33 cellular contexts compared by ENCODE assay signal in genomic region chr10:32232378-32232777, GRCh38.
DNase-seq lines count a peak whose midpoint lies in the region; ATAC-seq and TF ChIP-seq lines count a peak whose summit lies in the region.
"Had no signal": no experiment of that assay in that cellular context is flagged by ENCODE, and none has a peak within 500 bp of the region (broad histone marks: within the 10 kb centered on the region; RNA-seq: fewer than 3 reads in every experiment).

No MANE protein-coding gene starts in this region.

- H3K36me3 ChIP-seq in hepatocyte (replicated peaks; ENCODE audit: insufficient read depth, low read depth): no peaks in the 10 kb centered on the region
- H3K36me3 ChIP-seq: neutrophil, sigmoid colon, thyroid gland had no signal

- H3K23me2 ChIP-seq in H9 (ENCODE audit: insufficient read length, low read depth, low read length, poor library complexity, severe bottlenecking): no peaks in the 10 kb centered on the region

- intact Hi-C loops in left cardiac atrium (cut with DNase I): no loop called here

- H3K36me3 Mint-ChIP-seq in H9 (ENCODE audit: insufficient read depth in 1 of 3, low read depth in 3 of 3): peaks cover 12 to 34% (median 14%) of the 10 kb centered on the region in 3 experiments
- peaks cover 5% of the 10 kb centered on the region for H3K36me3 Mint-ChIP-seq in progenitor cell of endocrine pancreas (ENCODE audit: insufficient read depth)
- H3K36me3 Mint-ChIP-seq: activated CD4-positive, alpha-beta memory T cell treated with anti-CD3 and anti-CD28 coated beads for 36 hours had no signal

- H3K4me2 ChIP-seq in H9 (ENCODE audit: insufficient read depth, insufficient read length, low read length) (no peak overlapping the region), hepatocyte (no peak overlapping the region)
- H3K4me2 ChIP-seq: SK-N-SH had no signal

- H3K56ac ChIP-seq in H9 (ENCODE audit: insufficient read length, low read depth, low read length): no peak overlapping the region

- H3K4me1 Mint-ChIP-seq in H9: peaks cover 25 to 31% of the 10 kb centered on the region in 2 experiments
- H3K4me1 Mint-ChIP-seq in progenitor cell of endocrine pancreas (ENCODE audit: low read depth): peaks cover 11% of the 10 kb centered on the region
- H3K4me1 Mint-ChIP-seq: naive B cell had no signal

- no peak overlapping the region for H3K18ac ChIP-seq in H9 (ENCODE audit: insufficient read length, low read depth, low read length)

- no peaks in the 10 kb centered on the region; the same call in 1 of the 2 replicates for H3K4me1 ChIP-seq in H9 (ENCODE audit: insufficient read depth, low read length)
- H3K4me1 ChIP-seq in hepatocyte (ENCODE audit: insufficient read depth): no peaks in the 10 kb centered on the region
- H3K4me1 ChIP-seq: psoas muscle, sigmoid colon had no signal

- H4K20me1 ChIP-seq in H9 (ENCODE audit: control insufficient read depth, insufficient read depth, insufficient read length): no peaks in the 10 kb centered on the region
- no peaks in the 10 kb centered on the region for H4K20me1 ChIP-seq in hepatocyte (ENCODE audit: insufficient read depth, poor library complexity, severe bottlenecking)

- no peak overlapping the region for H4K5ac ChIP-seq in H9 (ENCODE audit: insufficient read length, low read depth, low read length)

- H2BK20ac ChIP-seq in H9 (ENCODE audit: low read depth, low read length, poor library complexity, severe bottlenecking): no peak overlapping the region

- DNase-seq in H9: peak; percentile 63
- peak; percentile 34 for DNase-seq in NCI-H187 treated with DMSO at 0.1 percent for 48 hours (lab: John Stamatoyannopoulos, UW)
- peak; percentile 17 for DNase-seq in hepatocyte (ENCODE audit: low spot score)
- DNase-seq in progenitor cell of endocrine pancreas (ENCODE audit: low spot score, unreplicated experiment): no peak
- no peak for DNase-seq in left cardiac atrium
- DNase-seq in COLO668 (lab: John Stamatoyannopoulos, UW; ENCODE audit: unreplicated experiment): no peak
- DNase-seq: activated CD4-positive, alpha-beta memory T cell treated with anti-CD3 and anti-CD28 coated beads for 36 hours; activated T-cell treated with anti-CD3 and anti-CD28 coated beads, Interleukin-2, amount 50 U/mL, for 72 hours; C1 segment of cervical spinal cord; Calu3; central memory CD4-positive, alpha-beta T cell; cortex of kidney; DND-41; effector memory CD8-positive, alpha-beta T cell; erythroblast; KBM-7; midbrain; naive B cell; NCI-H1092 treated with DMSO at 0.1 percent for 48 hours; NCI-H2081; NCI-H446 treated with DMSO at 0.1 percent for 48 hours; NK-92 treated with Interleukin-12 subunit alpha and Interleukin-12 subunit beta, amount 100 ng/mL, for 24 hours; PC-3; psoas muscle; sigmoid colon; SK-N-SH; stimulated activated CD4-positive, alpha-beta T cell treated with anti-CD3 and anti-CD28 coated beads, Interleukin-12 subunit alpha, Interleukin-12 subunit beta, amount 100 ng/mL, for 4 hours; stimulated activated CD4-positive, alpha-beta T cell treated with anti-CD3 and anti-CD28 coated beads, Interleukin-4, amount 100 ng/mL, for 1 hour; thyroid gland had no signal

- no peak overlapping the region for H4K91ac ChIP-seq in H9 (ENCODE audit: insufficient read length, low read depth, low read length)

- H3K4me3 ChIP-seq in hepatocyte: no peak overlapping the region
- H3K4me3 ChIP-seq: psoas muscle, sigmoid colon, thyroid gland had no signal

- no CpG with 5 or more reads among the region's 1 CpG for WGBS in H9 (ENCODE audit: extremely low coverage, insufficient read length, low lambda C conversion rate)
- 19% methylated on average over 1 of the region's 1 CpG for WGBS in hepatocyte (ENCODE audit: low lambda C conversion rate, missing lambda C conversion rate)

- no peaks in the 10 kb centered on the region for H3K79me2 ChIP-seq in H9 (ENCODE audit: insufficient read depth, low read length)
- no peaks in the 10 kb centered on the region for H3K79me2 ChIP-seq in hepatocyte

- H3K4ac ChIP-seq in H9 (ENCODE audit: low read depth, low read length): no peak overlapping the region

- no peak overlapping the region for H2BK5ac ChIP-seq in H9 (ENCODE audit: insufficient read length, low read length)

- H3T11ph ChIP-seq in H9 (ENCODE audit: low read length): no peak overlapping the region

- H3K9me3 Mint-ChIP-seq in H9: peaks cover 27 to 33% of the 10 kb centered on the region in 2 experiments
- peaks cover 5% of the 10 kb centered on the region for H3K9me3 Mint-ChIP-seq in progenitor cell of endocrine pancreas (ENCODE audit: low read depth)
- H3K9me3 Mint-ChIP-seq: effector memory CD8-positive, alpha-beta T cell; T-helper 1 cell treated with Interleukin-12 subunit alpha and Interleukin-12 subunit beta and Interleukin-4 antibody, amounts not matched to agents 30 μg/mL and 1 μg/mL, for 36 hours had no signal

- no peak overlapping the region for H3K9ac ChIP-seq in H9 (ENCODE audit: extremely low read depth, insufficient read length, low read length)
- H3K9ac ChIP-seq: SK-N-SH had no signal

- H4K8ac ChIP-seq in H9 (replicated peaks; ENCODE audit: insufficient read length, low read depth, low read length): no peak overlapping the region

- H3K9me2 ChIP-seq in hepatocyte (replicated peaks; ENCODE audit: insufficient read depth): no peaks in the 10 kb centered on the region
- H3K9me2 ChIP-seq: SK-N-SH had no signal

- TF ChIP-seq CTCF in H9 (conservative IDR thresholded peaks at IDR 0.05) (no peak), hepatocyte (IDR thresholded peaks at IDR 0.05; ENCODE audit: poor library complexity) (no peak), progenitor cell of endocrine pancreas (IDR thresholded peaks at IDR 0.05; ENCODE audit: unreplicated experiment) (no peak)

- peak overlapping the region; percentile 27 to 95 (median 50); a peak in 4 of 7 replicates for H3K27ac Mint-ChIP-seq in H9
- peak overlapping the region; percentile 89 for H3K27ac Mint-ChIP-seq in progenitor cell of endocrine pancreas
- H3K27ac Mint-ChIP-seq: activated CD4-positive, alpha-beta memory T cell treated with anti-CD3 and anti-CD28 coated beads for 36 hours; activated T-cell treated with anti-CD3 and anti-CD28 coated beads, Interleukin-2, amount 50 U/mL, for 72 hours; effector memory CD8-positive, alpha-beta T cell; naive B cell; T-helper 1 cell treated with Interleukin-12 subunit alpha and Interleukin-12 subunit beta and Interleukin-4 antibody, amounts not matched to agents 30 μg/mL and 1 μg/mL, for 36 hours had no signal

- no peak overlapping the region for H2BK120ac ChIP-seq in H9 (ENCODE audit: low read depth, low read length, poor library complexity, severe bottlenecking)

- H3K14ac ChIP-seq in H9 (ENCODE audit: insufficient read depth, low read length): no peak overlapping the region

- H3K4me3 Mint-ChIP-seq in H9 (no peak overlapping the region; a peak in 1 of 5 replicates), progenitor cell of endocrine pancreas (ENCODE audit: low read depth) (no peak overlapping the region)
- H3K4me3 Mint-ChIP-seq: activated CD4-positive, alpha-beta memory T cell treated with anti-CD3 and anti-CD28 coated beads for 36 hours; activated T-cell treated with anti-CD3 and anti-CD28 coated beads, Interleukin-2, amount 50 U/mL, for 72 hours; effector memory CD8-positive, alpha-beta T cell; naive B cell; T-helper 1 cell treated with Interleukin-12 subunit alpha and Interleukin-12 subunit beta and Interleukin-4 antibody, amounts not matched to agents 30 μg/mL and 1 μg/mL, for 36 hours had no signal

- H3K79me1 ChIP-seq in H9 (ENCODE audit: insufficient read depth, low read depth, low read length, poor library complexity, severe bottlenecking): no peaks in the 10 kb centered on the region

- H2BK12ac ChIP-seq in H9 (ENCODE audit: insufficient read length, low read depth, low read length): no peak overlapping the region

- H3K23ac ChIP-seq in H9 (ENCODE audit: insufficient read length, low read depth, low read length): no peak overlapping the region

- H3K27ac ChIP-seq in H9 (ENCODE audit: insufficient read length, low read depth, low read length) (no peak overlapping the region), hepatocyte (peak overlapping the region; percentile 37)
- H3K27ac ChIP-seq: neutrophil, psoas muscle, sigmoid colon, thyroid gland had no signal

- H2AK5ac ChIP-seq in H9 (ENCODE audit: insufficient read length, low read length): no peak overlapping the region

- H3K27me3 ChIP-seq in H9 (ENCODE audit: insufficient read depth, low read length) (no peaks in the 10 kb centered on the region), hepatocyte (no peaks in the 10 kb centered on the region)
- H3K27me3 ChIP-seq: neutrophil, sigmoid colon, thyroid gland had no signal

- peak overlapping the region; percentile 29 for H2AFZ ChIP-seq in H9 (ENCODE audit: low read length)
- H2AFZ ChIP-seq in hepatocyte: no peak overlapping the region

- no peak for ATAC-seq in GM18498 (IDR thresholded peaks at IDR 0.05; ENCODE audit: unreplicated experiment)
- no peak for ATAC-seq in left cardiac atrium
- ATAC-seq: activated CD4-positive, CD25-positive, alpha-beta regulatory T cell treated with anti-CD3 and anti-CD28 coated beads, Interleukin-2, amount 50 U/mL, for 24 hours; activated T-cell treated with anti-CD3 and anti-CD28 coated beads, Interleukin-2, amount 50 U/mL, for 72 hours; effector memory CD8-positive, alpha-beta T cell; PC-3; psoas muscle had no signal

- H3K27me3 Mint-ChIP-seq in H9 (ENCODE audit: low read depth) (no peaks in the 10 kb centered on the region), progenitor cell of endocrine pancreas (no peaks in the 10 kb centered on the region)
- H3K27me3 Mint-ChIP-seq: activated CD4-positive, alpha-beta memory T cell treated with anti-CD3 and anti-CD28 coated beads for 36 hours had no signal

- H2BK15ac ChIP-seq in H9 (ENCODE audit: low read depth, low read length): no peak overlapping the region

- H3K9me3 ChIP-seq in H9 (ENCODE audit: control insufficient read depth, low read depth, low read length) (no peaks in the 10 kb centered on the region), hepatocyte (ENCODE audit: low read depth) (no peaks in the 10 kb centered on the region)
- H3K9me3 ChIP-seq: neutrophil, psoas muscle, sigmoid colon, SK-N-SH, thyroid gland had no signal

Comparison
In these comparisons a context has a peak if more than half of its experiments do, and no peak if none do; other contexts are left out.
1. DNase-seq: peak in H9 (single experiment), NCI-H187 treated with DMSO at 0.1 percent for 48 hours (single experiment) and hepatocyte (single experiment); none in progenitor cell of endocrine pancreas (single experiment), left cardiac atrium (single experiment) and COLO668 (single experiment).